In genomic region chr6:14799928-14800327, GRCh38 we compare ENCODE assay signal across 8 cellular contexts.
DNase-seq lines count a peak whose midpoint lies in the region; ATAC-seq lines count a peak whose summit lies in the region.

No MANE protein-coding gene starts in this region.

- intact Hi-C loops in left ventricle myocardium superior (cut with micrococcal nuclease): no loop called here

- H3K36me3 Mint-ChIP-seq in activated naive CD8-positive, alpha-beta T cell treated with anti-CD3 and anti-CD28 coated beads, Interleukin-2, amount 50 U/mL, for 24 hours (ENCODE audit: low read depth): no peaks in the 10 kb centered on the region

- H3K9me3 Mint-ChIP-seq in activated naive CD8-positive, alpha-beta T cell treated with anti-CD3 and anti-CD28 coated beads, Interleukin-2, amount 50 U/mL, for 24 hours: peaks cover 4% of the 10 kb centered on the region

- H3K27me3 Mint-ChIP-seq in activated naive CD8-positive, alpha-beta T cell treated with anti-CD3 and anti-CD28 coated beads, Interleukin-2, amount 50 U/mL, for 24 hours: peaks cover 3% of the 10 kb centered on the region

- no peak overlapping the region for H3K27ac Mint-ChIP-seq in activated naive CD8-positive, alpha-beta T cell treated with anti-CD3 and anti-CD28 coated beads, Interleukin-2, amount 50 U/mL, for 24 hours

- DNase-seq in NCI-H1417 (lab: John Stamatoyannopoulos, UW) (peak; percentile 29 to 41 (median 40)), NCI-H1417 treated with DMSO at 0.1 percent for 48 hours (lab: John Stamatoyannopoulos, UW) (no peak), NCI-H69 (lab: John Stamatoyannopoulos, UW) (peak; percentile 77), left ventricle myocardium superior (peak; percentile 77), T1000 (lab: John Stamatoyannopoulos, UW) (no peak)
- peak; percentile 19 for DNase-seq in activated naive CD8-positive, alpha-beta T cell treated with anti-CD3 and anti-CD28 coated beads, Interleukin-2, amount 50 U/mL, for 24 hours
- DNase-seq in stimulated activated CD4-positive, alpha-beta T cell treated with anti-CD3 and anti-CD28 coated beads, Interleukin-15, amount 100 ng/mL, for 24 hours: peak; percentile 37

- ATAC-seq in HG02798 (IDR thresholded peaks at IDR 0.05; ENCODE audit: poor library complexity, unreplicated experiment): peak; percentile 79
- peak; percentile 95 for ATAC-seq in activated naive CD8-positive, alpha-beta T cell treated with anti-CD3 and anti-CD28 coated beads, Interleukin-2, amount 50 U/mL, for 24 hours
- ATAC-seq in left ventricle myocardium superior: peak; percentile 93

- H3K4me1 Mint-ChIP-seq in activated naive CD8-positive, alpha-beta T cell treated with anti-CD3 and anti-CD28 coated beads, Interleukin-2, amount 50 U/mL, for 24 hours: peaks cover 9% of the 10 kb centered on the region

- no peak overlapping the region for H3K4me3 Mint-ChIP-seq in activated naive CD8-positive, alpha-beta T cell treated with anti-CD3 and anti-CD28 coated beads, Interleukin-2, amount 50 U/mL, for 24 hours

Comparison
In these comparisons a context has a peak if more than half of its experiments do, and no peak if none do; other contexts are left out.
1. DNase-seq: peak in NCI-H1417 (3 of 3), NCI-H69 (single experiment), activated naive CD8-positive, alpha-beta T cell treated with anti-CD3 and anti-CD28 coated beads, Interleukin-2, amount 50 U/mL, for 24 hours (single experiment), left ventricle myocardium superior (single experiment) and stimulated activated CD4-positive, alpha-beta T cell treated with anti-CD3 and anti-CD28 coated beads, Interleukin-15, amount 100 ng/mL, for 24 hours (single experiment); none in NCI-H1417 treated with DMSO at 0.1 percent for 48 hours (single experiment) and T1000 (single experiment).
2. Peak in every context shown above with its lines, with median percentiles within 50 percentile points of each other: ATAC-seq.